Comparison of ENCODE assay signal across 30 cellular contexts in genomic region chr4:60384475-60384874, GRCh38.
"Had no signal": no experiment of that assay in that cellular context is flagged by ENCODE, and none has a peak within 500 bp of the region (broad histone marks: within the 10 kb centered on the region; RNA-seq: fewer than 3 reads in every experiment).

No MANE protein-coding gene starts in this region.

- H3K27ac ChIP-seq: ascending aorta, breast epithelium, cardiac muscle cell, coronary artery, esophagus muscularis mucosa, foreskin keratinocyte, gastrocnemius medialis, heart left ventricle had no signal

- H3K4me3 ChIP-seq: ascending aorta, breast epithelium, cardiac muscle cell, coronary artery, esophagus muscularis mucosa, gastrocnemius medialis, heart left ventricle had no signal

- H3K9me3 ChIP-seq: ascending aorta, breast epithelium, esophagus muscularis mucosa, gastrocnemius medialis had no signal

- H3K4me1 ChIP-seq: ascending aorta, breast epithelium, esophagus muscularis mucosa, foreskin keratinocyte, gastrocnemius medialis, heart left ventricle had no signal

- ATAC-seq: activated CD4-positive, alpha-beta T cell treated with anti-CD3 and anti-CD28 coated beads for 36 hours; activated CD8-positive, alpha-beta memory T cell treated with anti-CD3 and anti-CD28 coated beads, Interleukin-2, amount 10 ng/mL, durations not matched to agents 7 days and 5 days; activated CD8-positive, alpha-beta T cell treated with anti-CD3 and anti-CD28 coated beads, Interleukin-2, amount 10 ng/mL, durations not matched to agents 7 days and 5 days; activated naive CD4-positive, alpha-beta T cell treated with anti-CD3 and anti-CD28 coated beads, Interleukin-2, amount 50 U/mL, for 72 hours; effector memory CD8-positive, alpha-beta T cell; foreskin keratinocyte; gastrocnemius medialis; heart left ventricle; T-cell had no signal

- DNase-seq: activated CD4-positive, alpha-beta memory T cell treated with anti-CD3 and anti-CD28 coated beads for 36 hours; activated CD4-positive, alpha-beta T cell treated with anti-CD3 and anti-CD28 coated beads for 36 hours; activated CD4-positive, alpha-beta T cell treated with anti-CD3 and anti-CD28 coated beads, Interleukin-2, amount 10 ng/mL, durations not matched to agents 24 days and 14 days; activated CD4-positive, CD25-positive, alpha-beta regulatory T cell; activated CD4-positive, CD25-positive, alpha-beta regulatory T cell treated with anti-CD3 and anti-CD28 coated beads, Interleukin-2, amount 50 U/mL, for 72 hours; activated CD8-positive, alpha-beta memory T cell treated with anti-CD3 and anti-CD28 coated beads, Interleukin-2, amount 10 ng/mL, durations not matched to agents 7 days and 5 days; activated CD8-positive, alpha-beta memory T cell treated with anti-CD3 and anti-CD28 coated beads, Interleukin-2, amount 50 U/mL, for 4 hours; activated CD8-positive, alpha-beta T cell treated with anti-CD3 and anti-CD28 coated beads, Interleukin-2, amount 10 ng/mL, durations not matched to agents 7 days and 5 days; activated effector memory CD4-positive, alpha-beta T cell treated with anti-CD3 and anti-CD28 coated beads, Interleukin-2, amount 50 U/mL, for 16 hours; activated naive CD4-positive, alpha-beta T cell treated with anti-CD3 and anti-CD28 coated beads for 36 hours; activated naive CD8-positive, alpha-beta T cell treated with anti-CD3 and anti-CD28 coated beads, Interleukin-2, amount 10 ng/mL, durations not matched to agents 7 days and 5 days; activated T-cell treated with anti-CD3 and anti-CD28 coated beads, Interleukin-2, amount 50 U/mL, for 1 hour; activated T-cell treated with anti-CD3 and anti-CD28 coated beads, Interleukin-2, amount 50 U/mL, for 48 hours; central memory CD4-positive, alpha-beta T cell; dermis blood vessel endothelial cell; effector CD4-positive, alpha-beta T cell; effector memory CD8-positive, alpha-beta T cell; erythroblast; foreskin keratinocyte; gastrocnemius medialis; glutamatergic neuron; heart left ventricle; T-cell; T1000 had no signal

- H3K27me3 ChIP-seq: ascending aorta, breast epithelium, cardiac muscle cell, esophagus muscularis mucosa, foreskin keratinocyte, gastrocnemius medialis, heart left ventricle had no signal

- H3K36me3 ChIP-seq: ascending aorta, breast epithelium, cardiac muscle cell, esophagus muscularis mucosa, gastrocnemius medialis, heart left ventricle had no signal
